In genomic region chr2:3316456-3317276, GRCh38 we compare ENCODE assay signal across 17 cellular contexts.
DNase-seq lines count a peak whose midpoint lies in the region; ATAC-seq, FAIRE-seq and TF ChIP-seq lines count a peak whose summit lies in the region.
"Had no signal": no experiment of that assay in that cellular context is flagged by ENCODE, and none has a peak within 500 bp of the region (broad histone marks: within the 10 kb centered on the region; RNA-seq: fewer than 3 reads in every experiment).

No MANE protein-coding gene starts in this region.

- ATAC-seq in stimulated activated naive CD8-positive, alpha-beta T cell treated with anti-CD3 and anti-CD28 coated beads, Interleukin-15, amount 100 ng/mL, for 72 hours: no peak
- ATAC-seq in K562: peak; percentile 62
- peak; percentile 66 for ATAC-seq in HepG2
- no peak for ATAC-seq in stimulated activated naive B cell treated with anti-CD40 and anti-IgM and Interleukin-4, amounts not matched to agents 10 μg/mL and 1 μg/mL and 100 μg/mL, for 72 hours (replicated peaks)
- ATAC-seq in left cardiac atrium: no peak
- ATAC-seq: GM23338 had no signal

- no peak for TF ChIP-seq RAD21 in K562 (CRISPR knock-in tag; conservative IDR thresholded peaks at IDR 0.05 in 1 of 2, IDR thresholded peaks at IDR 0.05 in 1 of 2)
- TF ChIP-seq RAD21 in HepG2 (CRISPR knock-in tag; IDR thresholded peaks at IDR 0.05): no peak

- H3K36me3 ChIP-seq in K562 (ENCODE audit: control insufficient read depth, insufficient read depth, low read length): peaks cover 7% of the 10 kb centered on the region; the same call in 1 of the 3 replicates
- peaks cover 7 to 25% of the 10 kb centered on the region in 2 experiments for H3K36me3 ChIP-seq in HepG2 (replicated peaks in 1 of 2; ENCODE audit: control insufficient read depth in 1 of 2, insufficient read depth in 2 of 2, low read length in 2 of 2)
- H3K36me3 ChIP-seq in brain microvascular endothelial cell (replicated peaks): no peaks in the 10 kb centered on the region

- 0 out of 2 replicates have a peak, but pooled peaks cover 9% of the 10 kb centered on the region for H4K20me1 ChIP-seq in K562 (replicated peaks; ENCODE audit: control insufficient read depth, insufficient read depth, low read length)
- H4K20me1 ChIP-seq in HepG2 (ENCODE audit: insufficient read depth, low read length): peaks cover 16% of the 10 kb centered on the region

- H3K4me1 ChIP-seq in K562 (replicated peaks in 1 of 2; ENCODE audit: control insufficient read depth in 2 of 2, insufficient read depth in 2 of 2, low read length in 2 of 2) (peaks cover 0 to 20% of the 10 kb centered on the region in 2 experiments; a peak in 1 of 5 replicates), HepG2 (ENCODE audit: insufficient read depth, low read length) (no peaks in the 10 kb centered on the region)

- no peaks in the 10 kb centered on the region for H3K27me3 Mint-ChIP-seq in stimulated activated naive CD8-positive, alpha-beta T cell treated with anti-CD3 and anti-CD28 coated beads, Interleukin-15, Interleukin-2, amounts not matched to agents 100 ng/mL and 50 ng/mL, for 24 hours
- no peaks in the 10 kb centered on the region for H3K27me3 Mint-ChIP-seq in stimulated activated naive CD8-positive, alpha-beta T cell treated with anti-CD3 and anti-CD28 coated beads, Interleukin-15, amount 100 ng/mL, for 72 hours
- no peaks in the 10 kb centered on the region for H3K27me3 Mint-ChIP-seq in stimulated activated naive B cell treated with anti-CD40 and anti-IgM and Interleukin-4, amounts not matched to agents 10 μg/mL and 1 μg/mL and 100 μg/mL, for 72 hours
- H3K27me3 Mint-ChIP-seq: CD4-positive, alpha-beta memory T cell had no signal

- 69% methylated on average over 11 of the region's 11 CpGs for WGBS in K562 (ENCODE audit: insufficient coverage, low coverage, missing lambda C conversion rate)
- WGBS in HepG2 (ENCODE audit: low lambda C conversion rate): 92% methylated on average over 6 of the region's 11 CpGs

- TF ChIP-seq CTCF in K562 (IDR thresholded peaks at IDR 0.05 in 2 of 3, conservative IDR thresholded peaks at IDR 0.05 in 1 of 3; ENCODE audit: insufficient read depth in 2 of 3, low read depth in 1 of 3, low read length in 3 of 3) (no peak), HepG2 (CRISPR knock-in tag; IDR thresholded peaks at IDR 0.05) (no peak), brain microvascular endothelial cell (IDR thresholded peaks at IDR 0.05; ENCODE audit: low read depth, low read length, missing control alignments) (no peak)

- FAIRE-seq in K562 (lab: Jason Lieb, UNC) (peak; percentile 48), HepG2 (lab: Jason Lieb, UNC) (peak; percentile 28)

- H3K9me1 ChIP-seq in K562 (ENCODE audit: control insufficient read depth, insufficient read depth, low read length): no peaks in the 10 kb centered on the region

- TF ChIP-seq POLR2A in K562 (conservative IDR thresholded peaks at IDR 0.05): no peak
- no peak for TF ChIP-seq POLR2A in HepG2 (IDR thresholded peaks at IDR 0.05; ENCODE audit: insufficient read depth in 1 of 2, low read depth in 2 of 2, low read length in 2 of 2)

- POLR2A ChIA-PET in K562 (lab: Yijun Ruan, JAX): interaction anchor here (0.5 to 0.7 kb wide), 2 partner anchors 11 to 312 kb away, joined by 3 read pairs; no protein-coding TSS in a partner anchor
- POLR2A ChIA-PET in HepG2 (lab: Yijun Ruan, JAX): no interaction called here

- 0 out of 4 replicates have a peak overlapping the region, but pooled peaks of 1 of the 2 experiments have one; percentile 48 for H3K9ac ChIP-seq in K562 (ENCODE audit: insufficient read depth in 1 of 2, low read depth in 2 of 2, low read length in 2 of 2)
- H3K9ac ChIP-seq in HepG2 (ENCODE audit: insufficient read depth, low read depth, low read length): no peak overlapping the region

- no peak overlapping the region for H3K4me2 ChIP-seq in K562 (ENCODE audit: insufficient read depth, low read length)
- H3K4me2 ChIP-seq in HepG2 (ENCODE audit: low read depth, low read length): no peak overlapping the region
- H3K4me2 ChIP-seq: GM23338 had no signal

- H3K9me3 Mint-ChIP-seq in stimulated activated naive CD8-positive, alpha-beta T cell treated with anti-CD3 and anti-CD28 coated beads, Interleukin-15, Interleukin-2, amounts not matched to agents 100 ng/mL and 50 ng/mL, for 24 hours: no peaks in the 10 kb centered on the region
- H3K9me3 Mint-ChIP-seq in stimulated activated naive CD8-positive, alpha-beta T cell treated with anti-CD3 and anti-CD28 coated beads, Interleukin-15, amount 100 ng/mL, for 72 hours: no peaks in the 10 kb centered on the region
- H3K9me3 Mint-ChIP-seq in stimulated activated naive B cell treated with anti-CD40 and anti-IgM and Interleukin-4, amounts not matched to agents 10 μg/mL and 1 μg/mL and 100 μg/mL, for 72 hours: no peaks in the 10 kb centered on the region

- peaks cover 32% of the 10 kb centered on the region for H3K36me3 Mint-ChIP-seq in stimulated activated naive CD8-positive, alpha-beta T cell treated with anti-CD3 and anti-CD28 coated beads, Interleukin-15, Interleukin-2, amounts not matched to agents 100 ng/mL and 50 ng/mL, for 24 hours (ENCODE audit: low read depth)
- peaks cover 39 to 47% of the 10 kb centered on the region in 2 donors for H3K36me3 Mint-ChIP-seq in stimulated activated naive B cell treated with anti-CD40 and anti-IgM and Interleukin-4, amounts not matched to agents 10 μg/mL and 1 μg/mL and 100 μg/mL, for 72 hours

- H3K9me3 ChIP-seq in K562 (replicated peaks; ENCODE audit: control insufficient read depth, insufficient read depth, low read depth, low read length) (no peaks in the 10 kb centered on the region), HepG2 (ENCODE audit: low read length) (no peaks in the 10 kb centered on the region)

- TF ChIP-seq EP300 in K562 (IDR thresholded peaks at IDR 0.05; ENCODE audit: low read length) (no peak), HepG2 (IDR thresholded peaks at IDR 0.05; ENCODE audit: low read depth in 2 of 2, low read length in 2 of 2) (no peak), HepG2 (CRISPR knock-in tag; IDR thresholded peaks at IDR 0.05; ENCODE audit: borderline replicate concordance) (no peak)

- no peaks in the 10 kb centered on the region for H3K27me3 ChIP-seq in K562 (ENCODE audit: control insufficient read depth in 2 of 2, insufficient read depth in 2 of 2, low read length in 2 of 2)
- no peaks in the 10 kb centered on the region for H3K27me3 ChIP-seq in HepG2 (ENCODE audit: control insufficient read depth in 1 of 2, insufficient read depth in 2 of 2, low read length in 2 of 2)
- H3K27me3 ChIP-seq in brain microvascular endothelial cell (replicated peaks): no peaks in the 10 kb centered on the region

- H3K4me3 ChIP-seq in K562: no peak overlapping the region
- no peak overlapping the region for H3K4me3 ChIP-seq in HepG2 (replicated peaks in 1 of 3; ENCODE audit: insufficient read depth in 1 of 3, low read depth in 2 of 3, low read length in 3 of 3)
- H3K4me3 ChIP-seq in brain microvascular endothelial cell (ENCODE audit: low read depth, low read length): no peak overlapping the region
- H3K4me3 ChIP-seq: GM23338 had no signal

- no peak for DNase-seq in stimulated activated naive CD8-positive, alpha-beta T cell treated with anti-CD3 and anti-CD28 coated beads, Interleukin-15, amount 100 ng/mL, for 72 hours
- no peak for DNase-seq in K562 (ENCODE audit: extremely low read depth in 1 of 4, low spot score in 3 of 4)
- no peak for DNase-seq in HepG2 (ENCODE audit: low spot score)
- no peak for DNase-seq in stimulated activated naive B cell treated with anti-CD40 and anti-IgM and Interleukin-4, amounts not matched to agents 10 μg/mL and 1 μg/mL and 100 μg/mL, for 72 hours
- no peak for DNase-seq in brain microvascular endothelial cell
- DNase-seq in KG1 (lab: John Stamatoyannopoulos, UW): no peak
- no peak for DNase-seq in left cardiac atrium
- DNase-seq: AML-193; CD4-positive, alpha-beta memory T cell; GF-D8; Kasumi-1; NCI-H1417; NCI-H1930; NCI-H510A; SIG-M5 had no signal

- H2AFZ ChIP-seq in K562 (ENCODE audit: low read depth, low read length) (no peak overlapping the region), HepG2 (ENCODE audit: low read length) (no peak overlapping the region)
- H2AFZ ChIP-seq: GM23338 had no signal

- H3K79me2 ChIP-seq in K562 (ENCODE audit: control insufficient read depth, insufficient read depth, low read length) (peaks cover 3% of the 10 kb centered on the region; the same call in 1 of the 3 replicates), HepG2 (ENCODE audit: insufficient read depth, low read length) (peaks cover 16% of the 10 kb centered on the region)

- peaks cover 3% of the 10 kb centered on the region for H3K4me1 Mint-ChIP-seq in stimulated activated naive CD8-positive, alpha-beta T cell treated with anti-CD3 and anti-CD28 coated beads, Interleukin-15, Interleukin-2, amounts not matched to agents 100 ng/mL and 50 ng/mL, for 24 hours (ENCODE audit: low read depth)
- H3K4me1 Mint-ChIP-seq in stimulated activated naive CD8-positive, alpha-beta T cell treated with anti-CD3 and anti-CD28 coated beads, Interleukin-15, amount 100 ng/mL, for 72 hours: peaks cover 7% of the 10 kb centered on the region
- peaks cover 0 to 7% of the 10 kb centered on the region in 2 donors for H3K4me1 Mint-ChIP-seq in stimulated activated naive B cell treated with anti-CD40 and anti-IgM and Interleukin-4, amounts not matched to agents 10 μg/mL and 1 μg/mL and 100 μg/mL, for 72 hours

- H3K27ac ChIP-seq in K562 (ENCODE audit: extremely low read depth, low read depth, low read length) (no peak overlapping the region), HepG2 (ENCODE audit: extremely low read length, insufficient read depth, low read length) (no peak overlapping the region), brain microvascular endothelial cell (no peak overlapping the region)

- in situ Hi-C loops in K562 (cut with MboI) (no loop called here), HepG2 (cut with HindIII; ENCODE audit: extremely low pct_ligation_motif_present, low pct_unique_long_range_greater_than_20kb) (no loop called here), brain microvascular endothelial cell (cut with HindIII; ENCODE audit: low pct_ligation_motif_present, low sequenced_read_pairs) (no loop called here)

- no TSS peak for BruUV-seq in K562 (replicated peaks; lab: Mats Ljungman, UMichigan)
- BruUV-seq in HepG2 (replicated peaks; lab: Mats Ljungman, UMichigan): no TSS peak

- H3K4me3 Mint-ChIP-seq in stimulated activated naive CD8-positive, alpha-beta T cell treated with anti-CD3 and anti-CD28 coated beads, Interleukin-15, Interleukin-2, amounts not matched to agents 100 ng/mL and 50 ng/mL, for 24 hours: no peak overlapping the region
- no peak overlapping the region for H3K4me3 Mint-ChIP-seq in stimulated activated naive CD8-positive, alpha-beta T cell treated with anti-CD3 and anti-CD28 coated beads, Interleukin-15, amount 100 ng/mL, for 72 hours
- no peak overlapping the region for H3K4me3 Mint-ChIP-seq in stimulated activated naive B cell treated with anti-CD40 and anti-IgM and Interleukin-4, amounts not matched to agents 10 μg/mL and 1 μg/mL and 100 μg/mL, for 72 hours
- H3K4me3 Mint-ChIP-seq: CD4-positive, alpha-beta memory T cell; GM23338 had no signal

- H3K27ac Mint-ChIP-seq in stimulated activated naive CD8-positive, alpha-beta T cell treated with anti-CD3 and anti-CD28 coated beads, Interleukin-15, Interleukin-2, amounts not matched to agents 100 ng/mL and 50 ng/mL, for 24 hours: peak overlapping the region; percentile 8
- peak overlapping the region in 1 of 2 donors; percentile 69 for H3K27ac Mint-ChIP-seq in stimulated activated naive CD8-positive, alpha-beta T cell treated with anti-CD3 and anti-CD28 coated beads, Interleukin-15, amount 100 ng/mL, for 72 hours
- peak overlapping the region; percentile 76 for H3K27ac Mint-ChIP-seq in stimulated activated naive B cell treated with anti-CD40 and anti-IgM and Interleukin-4, amounts not matched to agents 10 μg/mL and 1 μg/mL and 100 μg/mL, for 72 hours

- CTCF ChIA-PET in K562 (lab: Yijun Ruan, JAX; ENCODE audit: low intra/inter-chr PET ratio) (no interaction called here), HepG2 (lab: Yijun Ruan, JAX; ENCODE audit: low intra/inter-chr PET ratio, low total read pairs) (no interaction called here)

- intact Hi-C loops in K562 (cut with micrococcal nuclease): no loop called here
- intact Hi-C loops in HepG2 (cut with micrococcal nuclease; ENCODE audit: unreplicated experiment): no loop called here
- intact Hi-C loops in left cardiac atrium (cut with DNase I): no loop called here

Comparison
In these comparisons a context has a peak if more than half of its experiments do, and no peak if none do; other contexts are left out.
1. ATAC-seq: peak in K562 (single experiment) and HepG2 (single experiment); none in stimulated activated naive CD8-positive, alpha-beta T cell treated with anti-CD3 and anti-CD28 coated beads, Interleukin-15, amount 100 ng/mL, for 72 hours (single experiment), stimulated activated naive B cell treated with anti-CD40 and anti-IgM and Interleukin-4, amounts not matched to agents 10 μg/mL and 1 μg/mL and 100 μg/mL, for 72 hours (0 of 2) and left cardiac atrium (0 of 2).